Comparison of ENCODE assay signal across 11 cellular contexts in the genomic region with DNA sequence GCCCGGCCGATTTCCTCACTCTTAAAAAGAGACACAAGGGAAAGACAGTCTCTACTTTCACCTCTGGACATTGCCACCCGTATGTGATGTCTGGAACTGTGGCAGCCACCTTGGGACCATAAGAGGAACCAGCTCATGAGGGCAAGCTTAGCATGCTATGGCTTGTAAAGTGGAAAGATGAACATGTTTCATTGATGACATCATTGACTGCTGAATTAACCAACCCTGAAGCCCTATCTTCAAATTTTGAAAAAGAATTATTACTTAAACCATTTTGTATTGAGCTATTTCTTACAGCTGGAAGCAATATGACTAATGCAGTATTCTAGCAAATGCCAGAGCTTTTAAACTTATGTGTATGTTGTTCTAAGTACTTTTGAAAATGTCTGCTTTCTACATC. TPM values are rescaled to one million over a fixed set of nuclear protein-coding genes. Genes with fewer than 3 reads are reported as not detected.
"Had no signal": no experiment of that assay in that cellular context is flagged by ENCODE, and none has a peak within 500 bp of the region (broad histone marks: within the 10 kb centered on the region; RNA-seq: fewer than 3 reads in every experiment).

No MANE protein-coding gene starts in this region.

- FAIRE-seq: HTR-8/SVneo had no signal

- H3K4me3 ChIP-seq: GM23248 had no signal

- H3K27ac ChIP-seq: GM23248, KMS-11 had no signal

- H3K4me2 ChIP-seq: KMS-11 had no signal

- H2AFZ ChIP-seq: GM23248 had no signal

- DNase-seq: GM23248, GOT3, H9, HCEC 1CT, HFFc6, KBM-7 had no signal

- H3K9ac ChIP-seq: GM23248, KMS-11 had no signal

RNA-seq across cellular contexts. Expression of a gene that starts 18.2 kb away (rescaled TPM):
- total RNA-seq: GM23248, H4, HFFc6, HT-29 had no signal
- polyA plus RNA-seq: GM23248, IgD-negative memory B cell had no signal
